In the genomic region with DNA sequence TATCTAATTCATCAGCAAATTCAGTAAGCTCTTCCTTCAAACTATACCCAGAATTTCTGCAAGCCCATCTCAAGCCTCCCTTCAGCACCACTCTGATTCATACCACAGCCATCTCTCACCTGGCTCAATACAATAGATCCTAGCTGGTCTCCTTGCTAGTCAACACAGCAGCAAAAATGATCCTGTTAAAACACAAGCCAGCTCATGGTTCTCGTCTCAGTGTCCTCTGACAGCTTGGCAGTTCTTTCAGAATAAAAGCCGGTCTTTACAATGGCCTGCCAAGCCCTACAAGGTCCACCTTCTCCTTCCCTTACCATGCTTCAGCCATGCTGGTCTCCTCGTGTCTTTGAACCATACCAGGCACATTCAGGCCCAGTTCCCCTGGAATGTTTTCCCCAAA, we compare ENCODE assay signal across 18 cellular contexts.
DNase-seq lines count a peak whose midpoint lies in the region; ATAC-seq, FAIRE-seq and TF ChIP-seq lines count a peak whose summit lies in the region.
"Had no signal": no experiment of that assay in that cellular context is flagged by ENCODE, and none has a peak within 500 bp of the region (broad histone marks: within the 10 kb centered on the region; RNA-seq: fewer than 3 reads in every experiment).

No MANE protein-coding gene starts in this region.

- H3K23ac ChIP-seq in H1 (ENCODE audit: insufficient read length) (no peak overlapping the region), mesenchymal stem cell (ENCODE audit: low read length in 2 of 2) (no peak overlapping the region), trophoblast cell (ENCODE audit: low read length) (no peak overlapping the region)

- H2AFZ ChIP-seq in GM23338 (peak overlapping the region; percentile 85), H1 (ENCODE audit: low read length) (no peak overlapping the region), mesenchymal stem cell (ENCODE audit: low read depth, low read length) (peak overlapping the region; percentile 27), trophoblast cell (ENCODE audit: insufficient read depth, low read length, poor library complexity) (no peak overlapping the region)

- H3K4me2 ChIP-seq in GM23338 (no peak overlapping the region), H1 (ENCODE audit: insufficient read depth in 1 of 2, low read depth in 2 of 2, low read length in 2 of 2) (no peak overlapping the region), mesenchymal stem cell (ENCODE audit: low read length, poor library complexity, severe bottlenecking) (no peak overlapping the region), trophoblast cell (ENCODE audit: low read length) (no peak overlapping the region)
- H3K4me2 ChIP-seq: BLaER1 had no signal

- TF ChIP-seq CTCF in GM23338 (conservative IDR thresholded peaks at IDR 0.05; ENCODE audit: low read depth in 2 of 2) (no peak), H1 (IDR thresholded peaks at IDR 0.05; ENCODE audit: control extremely low read depth in 1 of 3, insufficient read depth in 1 of 3, low read depth in 1 of 3, low read length in 3 of 3) (no peak), mesothelial cell of epicardium (IDR thresholded peaks at IDR 0.05; ENCODE audit: unreplicated experiment) (no peak)

- CTCF ChIA-PET in H1 (lab: Charles Lee; ENCODE audit: partially characterized antibody), result interaction anchor here (0.5 to 1.4 kb wide), 2 partner anchors 266 to 553 kb away, joined by 4 to 6 read pairs; no protein-coding TSS in a partner anchor

- 91% methylated on average over 3 of the region's 3 CpGs; no CpG with 5 or more reads in 1 of the 2 experiments for WGBS in H1 (ENCODE audit: extremely low coverage in 1 of 2, insufficient coverage in 1 of 2, insufficient read length in 1 of 2, insufficient replicate concordance in 2 of 2, low coverage in 1 of 2, low lambda C conversion rate in 2 of 2, missing lambda C conversion rate in 1 of 2), 2 experiments
- WGBS in mesenchymal stem cell, result 70% methylated on average over 3 of the region's 3 CpGs
- WGBS in trophoblast cell (ENCODE audit: extremely low coverage, insufficient coverage, insufficient read length), result no CpG with 5 or more reads among the region's 3 CpGs

- no peak overlapping the region for H3K4me3 ChIP-seq in GM23338
- H3K4me3 ChIP-seq in H1 (ENCODE audit: extremely low read depth in 1 of 4, insufficient read depth in 2 of 4, low read depth in 3 of 4, low read length in 4 of 4), result no peak overlapping the region
- H3K4me3 ChIP-seq in mesenchymal stem cell (ENCODE audit: insufficient read depth in 1 of 2, low read depth in 1 of 2, low read length in 2 of 2), result no peak overlapping the region
- no peak overlapping the region for H3K4me3 ChIP-seq in trophoblast cell (ENCODE audit: low read depth, low read length)
- H3K4me3 ChIP-seq: BLaER1, HAP-1 had no signal

- H3K9me3 Mint-ChIP-seq in GM23338 (no peaks in the 10 kb centered on the region), mesothelial cell of epicardium (peaks cover 2% of the 10 kb centered on the region)

- H3K36me3 ChIP-seq in GM23338 (ENCODE audit: insufficient read depth), result no peaks in the 10 kb centered on the region
- no peaks in the 10 kb centered on the region for H3K36me3 ChIP-seq in H1 (ENCODE audit: control insufficient read depth in 2 of 4, insufficient read depth in 4 of 4, low read length in 3 of 4)
- H3K36me3 ChIP-seq in mesenchymal stem cell (ENCODE audit: control insufficient read depth in 1 of 2, insufficient read depth in 2 of 2, low read depth in 1 of 2, low read length in 2 of 2), result no peaks in the 10 kb centered on the region
- H3K36me3 ChIP-seq in trophoblast cell (ENCODE audit: control insufficient read depth in 1 of 2, insufficient read depth in 2 of 2, low read length in 2 of 2), result no peaks in the 10 kb centered on the region
- H3K36me3 ChIP-seq: BLaER1, HAP-1 had no signal

- no peak for TF ChIP-seq EP300 in H1 (IDR thresholded peaks at IDR 0.05; ENCODE audit: borderline replicate concordance in 1 of 2, low read depth in 2 of 2, low read length in 2 of 2)

- H4K8ac ChIP-seq in H1 (ENCODE audit: extremely low read depth, insufficient read depth, low read length) (no peak overlapping the region), mesenchymal stem cell (ENCODE audit: low read length) (no peak overlapping the region), trophoblast cell (ENCODE audit: low read depth, low read length) (no peak overlapping the region)

- intact Hi-C loops in head of caudate nucleus (cut with DNase I), result no loop called here

- H2BK20ac ChIP-seq in H1 (ENCODE audit: low read length), result 0 out of 2 replicates have a peak overlapping the region, but pooled peaks have one; percentile 29

- peaks cover 2% of the 10 kb centered on the region for H3K27me3 Mint-ChIP-seq in GM23338 (ENCODE audit: insufficient read depth, low read depth, poor library complexity)
- H3K27me3 Mint-ChIP-seq in mesothelial cell of epicardium (ENCODE audit: low read depth), result no peaks in the 10 kb centered on the region
- H3K27me3 Mint-ChIP-seq: CD4-positive, alpha-beta memory T cell had no signal

- H3K36me3 Mint-ChIP-seq in GM23338 (ENCODE audit: low read depth), result no peaks in the 10 kb centered on the region
- H3K36me3 Mint-ChIP-seq in mesothelial cell of epicardium, result no peaks in the 10 kb centered on the region
- H3K36me3 Mint-ChIP-seq: CD14-positive monocyte; CD4-positive, alpha-beta memory T cell had no signal

- H3K27ac ChIP-seq in GM23338 (ENCODE audit: low read depth) (no peak overlapping the region), H1 (ENCODE audit: low read depth, low read length) (no peak overlapping the region), mesenchymal stem cell (ENCODE audit: low read length, poor library complexity, severe bottlenecking) (no peak overlapping the region), trophoblast cell (ENCODE audit: low read depth, low read length) (no peak overlapping the region)
- H3K27ac ChIP-seq: BLaER1 had no signal

- H3K18ac ChIP-seq in H1 (ENCODE audit: extremely low read depth, low read length) (no peak overlapping the region), mesenchymal stem cell (ENCODE audit: low read depth in 1 of 2, low read length in 2 of 2) (no peak overlapping the region), trophoblast cell (ENCODE audit: low read length) (no peak overlapping the region)

- TF ChIP-seq POLR2A in H1 (IDR thresholded peaks at IDR 0.05; ENCODE audit: control extremely low read depth in 1 of 2, low read depth in 2 of 2, low read length in 2 of 2), result no peak

- no peaks in the 10 kb centered on the region for H3K23me2 ChIP-seq in H1 (ENCODE audit: low read depth, low read length)

- H3K9me3 ChIP-seq in H1 (ENCODE audit: insufficient read depth in 2 of 2, low read depth in 1 of 2, low read length in 1 of 2) (no peaks in the 10 kb centered on the region), mesenchymal stem cell (ENCODE audit: control insufficient read depth, low read length) (no peaks in the 10 kb centered on the region), trophoblast cell (ENCODE audit: insufficient read depth, low read depth, low read length) (no peaks in the 10 kb centered on the region)
- H3K9me3 ChIP-seq: BLaER1, HAP-1 had no signal

- H4K91ac ChIP-seq in H1 (replicated peaks; ENCODE audit: insufficient read length, low read length), result no peak overlapping the region
- H4K91ac ChIP-seq in mesenchymal stem cell (ENCODE audit: low read length), result no peak overlapping the region
- no peak overlapping the region for H4K91ac ChIP-seq in trophoblast cell (ENCODE audit: low read depth, low read length)

- H2BK5ac ChIP-seq in H1 (ENCODE audit: low read depth, low read length) (no peak overlapping the region), mesenchymal stem cell (ENCODE audit: low read depth, low read length, poor library complexity, severe bottlenecking) (no peak overlapping the region), trophoblast cell (ENCODE audit: low read depth, low read length, poor library complexity) (peak overlapping the region; percentile 61)

- H3K4ac ChIP-seq in H1 (replicated peaks; ENCODE audit: insufficient read length, low read depth, low read length), result no peak overlapping the region
- H3K4ac ChIP-seq in mesenchymal stem cell (ENCODE audit: low read depth in 1 of 2, low read length in 2 of 2), result no peak overlapping the region
- H3K4ac ChIP-seq in trophoblast cell (ENCODE audit: low read depth, low read length), result no peak overlapping the region

- TF ChIP-seq RAD21 in H1 (IDR thresholded peaks at IDR 0.05 in 1 of 2, conservative IDR thresholded peaks at IDR 0.05 in 1 of 2; ENCODE audit: low read depth in 2 of 2, low read length in 2 of 2), result no peak

- no peak overlapping the region for H4K5ac ChIP-seq in H1 (ENCODE audit: insufficient read length, low read depth, low read length)

- no peaks in the 10 kb centered on the region for H3K27me3 ChIP-seq in GM23338 (ENCODE audit: insufficient read depth)
- no peaks in the 10 kb centered on the region for H3K27me3 ChIP-seq in H1 (replicated peaks in 1 of 4; ENCODE audit: control insufficient read depth in 3 of 4, extremely low read depth in 1 of 4, insufficient read depth in 3 of 4, low read length in 3 of 4)
- H3K27me3 ChIP-seq in mesenchymal stem cell (ENCODE audit: control insufficient read depth in 1 of 2, insufficient read depth in 1 of 2, low read length in 2 of 2), result no peaks in the 10 kb centered on the region
- H3K27me3 ChIP-seq in trophoblast cell (ENCODE audit: insufficient read depth, low read length), result no peaks in the 10 kb centered on the region
- H3K27me3 ChIP-seq: BLaER1 had no signal

- H2BK12ac ChIP-seq in H1 (ENCODE audit: low read depth, low read length) (0 out of 2 replicates have a peak overlapping the region, but pooled peaks have one; percentile 55), mesenchymal stem cell (ENCODE audit: low read length in 2 of 2) (no peak overlapping the region), trophoblast cell (ENCODE audit: low read length) (peak overlapping the region; percentile 85)

- POLR2A ChIA-PET in H1 (lab: Charles Lee; ENCODE audit: partially characterized antibody), result no interaction called here

- H3K27ac Mint-ChIP-seq in GM23338, result no peak overlapping the region
- H3K27ac Mint-ChIP-seq in mesothelial cell of epicardium, result no peak overlapping the region
- H3K27ac Mint-ChIP-seq: CD14-positive monocyte; CD4-positive, alpha-beta memory T cell had no signal

- no peak overlapping the region for H3K14ac ChIP-seq in H1 (ENCODE audit: insufficient read length)
- no peak overlapping the region for H3K14ac ChIP-seq in mesenchymal stem cell (ENCODE audit: low read length in 2 of 2)
- no peak overlapping the region for H3K14ac ChIP-seq in trophoblast cell (ENCODE audit: low read length)

- H3K4me1 Mint-ChIP-seq in GM23338 (peaks cover 10% of the 10 kb centered on the region), mesothelial cell of epicardium (peaks cover 30% of the 10 kb centered on the region)
- H3K4me1 Mint-ChIP-seq: CD14-positive monocyte; CD4-positive, alpha-beta memory T cell had no signal

- no peaks in the 10 kb centered on the region for H3F3A ChIP-seq in GM23338 (replicated peaks; ENCODE audit: low read depth)

- H3K79me2 ChIP-seq in GM23338 (replicated peaks; ENCODE audit: insufficient read depth) (no peaks in the 10 kb centered on the region), H1 (ENCODE audit: control insufficient read depth in 1 of 2, insufficient read depth in 2 of 2, low read length in 2 of 2) (no peaks in the 10 kb centered on the region), trophoblast cell (ENCODE audit: control insufficient read depth, insufficient read depth, low read length, poor library complexity) (no peaks in the 10 kb centered on the region)

- H2BK15ac ChIP-seq in H1 (ENCODE audit: low read length), result no peak overlapping the region
- H2BK15ac ChIP-seq in mesenchymal stem cell (ENCODE audit: low read depth, poor library complexity, severe bottlenecking), result no peak overlapping the region

- FAIRE-seq in H1 (lab: Jason Lieb, UNC), result peak; percentile 7
- FAIRE-seq: GM12892, GM18507 had no signal

- no peak overlapping the region for H3K56ac ChIP-seq in H1 (replicated peaks; ENCODE audit: insufficient read length, low read depth, low read length)

- H4K20me1 ChIP-seq in GM23338 (replicated peaks; ENCODE audit: insufficient read depth), result no peaks in the 10 kb centered on the region
- H4K20me1 ChIP-seq in H1 (replicated peaks in 1 of 2; ENCODE audit: control insufficient read depth in 1 of 2, insufficient read depth in 2 of 2, low read length in 2 of 2), result no peaks in the 10 kb centered on the region
- H4K20me1 ChIP-seq: BLaER1 had no signal

- H3K9ac ChIP-seq in H1 (replicated peaks in 1 of 4; ENCODE audit: extremely low read depth in 1 of 4, low read depth in 3 of 4, low read length in 3 of 4) (no peak overlapping the region), mesenchymal stem cell (ENCODE audit: low read length) (no peak overlapping the region), trophoblast cell (ENCODE audit: low read length) (no peak overlapping the region)
- H3K9ac ChIP-seq: BLaER1 had no signal

- H3K4me3 Mint-ChIP-seq in GM23338, result no peak overlapping the region
- no peak overlapping the region for H3K4me3 Mint-ChIP-seq in mesothelial cell of epicardium
- H3K4me3 Mint-ChIP-seq: CD14-positive monocyte; CD4-positive, alpha-beta memory T cell had no signal

- no peak overlapping the region for H4K12ac ChIP-seq in trophoblast cell (ENCODE audit: low read depth, low read length)

- no peak for DNase-seq in GM23338 (ENCODE audit: low spot score)
- no peak for DNase-seq in H1 (ENCODE audit: low read depth in 1 of 2, low spot score in 2 of 2)
- DNase-seq in mesenchymal stem cell, result no peak
- no peak for DNase-seq in trophoblast cell
- DNase-seq in mesothelial cell of epicardium (ENCODE audit: low spot score in 2 of 2, unreplicated experiment in 2 of 2), result no peak
- no peak for DNase-seq in NCI-H446 (lab: John Stamatoyannopoulos, UW)
- no peak for DNase-seq in head of caudate nucleus
- DNase-seq: 8988T; CD4-positive, alpha-beta memory T cell; DMS153; DMS79; GDM1; GOT3 had no signal

- H2AK5ac ChIP-seq in H1 (ENCODE audit: low read depth, low read length), result no peak overlapping the region
- no peak overlapping the region for H2AK5ac ChIP-seq in mesenchymal stem cell (ENCODE audit: low read length, severe bottlenecking)
- H2AK5ac ChIP-seq in trophoblast cell (ENCODE audit: low read length), result no peak overlapping the region

- H3K4me1 ChIP-seq in GM23338 (ENCODE audit: insufficient read depth) (0 out of 2 replicates have a peak, but pooled peaks cover 3% of the 10 kb centered on the region), H1 (replicated peaks in 1 of 4; ENCODE audit: control insufficient read depth in 3 of 4, insufficient read depth in 4 of 4, low read length in 3 of 4) (no peaks in the 10 kb centered on the region), mesenchymal stem cell (ENCODE audit: control insufficient read depth, insufficient read depth, low read depth, low read length) (no peaks in the 10 kb centered on the region), trophoblast cell (ENCODE audit: control insufficient read depth in 1 of 2, insufficient read depth in 2 of 2, low read length in 2 of 2) (peaks cover 2 to 3% of the 10 kb centered on the region in 2 experiments)
- H3K4me1 ChIP-seq: BLaER1, HAP-1 had no signal

- H3K79me1 ChIP-seq in H1 (ENCODE audit: low read depth, low read length) (no peaks in the 10 kb centered on the region), mesenchymal stem cell (replicated peaks; ENCODE audit: low read length, poor library complexity, severe bottlenecking) (no peaks in the 10 kb centered on the region), trophoblast cell (ENCODE audit: low read length) (peaks cover 4% of the 10 kb centered on the region)

- H3K9me2 ChIP-seq in GM23338 (ENCODE audit: insufficient read depth), result no peaks in the 10 kb centered on the region

- no peak for ATAC-seq in GM23338

- H2BK120ac ChIP-seq in H1 (replicated peaks; ENCODE audit: low read depth, low read length) (no peak overlapping the region), mesenchymal stem cell (ENCODE audit: low read depth, low read length) (no peak overlapping the region), trophoblast cell (ENCODE audit: insufficient read depth, low read length, poor library complexity) (peak overlapping the region; percentile 79)

Comparison
In these comparisons a context has a peak if more than half of its experiments do, and no peak if none do; other contexts are left out.
1. H2AFZ ChIP-seq: peak in GM23338 (single experiment) and mesenchymal stem cell (single experiment); none in H1 (single experiment) and trophoblast cell (single experiment).
2. H2BK12ac ChIP-seq: peak in H1 (single experiment) and trophoblast cell (single experiment); none in mesenchymal stem cell (0 of 2).